ENCODE assay signal across 27 cellular contexts in the genomic region with DNA sequence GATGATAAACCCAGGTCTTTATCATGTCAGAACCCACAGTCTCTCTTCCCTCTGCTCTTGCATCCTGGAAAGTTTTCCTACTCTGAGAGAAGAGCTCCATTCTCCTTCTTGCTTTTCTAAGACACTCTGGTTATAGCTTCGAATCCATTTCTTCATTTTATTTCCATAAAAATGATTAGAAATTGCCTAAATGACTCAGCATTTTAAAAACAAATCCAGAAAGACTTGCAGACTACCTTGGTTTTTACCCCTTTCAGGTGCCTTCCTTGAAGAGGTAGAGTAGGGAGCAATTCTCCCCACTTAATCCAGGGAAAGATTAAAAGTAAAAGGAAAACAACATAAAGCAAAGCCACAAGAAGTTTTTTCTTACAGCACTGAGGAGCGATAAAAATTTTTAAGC.
A peak's percentile ranks its signal among the peaks of the same experiment; 100 is the strongest.
DNase-seq lines count a peak whose midpoint lies in the region; ATAC-seq, FAIRE-seq and TF ChIP-seq lines count a peak whose summit lies in the region.
"Had no signal": no experiment of that assay in that cellular context is flagged by ENCODE, and none has a peak within 500 bp of the region (broad histone marks: within the 10 kb centered on the region; RNA-seq: fewer than 3 reads in every experiment).

No MANE protein-coding gene starts in this region.

- H3K9me3 ChIP-seq in SK-N-SH (no peaks in the 10 kb centered on the region), A549 (no peaks in the 10 kb centered on the region), IMR-90 (ENCODE audit: control insufficient read depth, insufficient read depth, low read length) (no peaks in the 10 kb centered on the region), SJCRH30 (replicated peaks) (no peaks in the 10 kb centered on the region), MM.1S (replicated peaks; ENCODE audit: insufficient read depth, low read length) (no peaks in the 10 kb centered on the region)
- H3K9me3 ChIP-seq: BE2C, BLaER1 had no signal

- H4K8ac ChIP-seq in IMR-90 (ENCODE audit: low read depth in 2 of 2, low read length in 2 of 2) = no peak overlapping the region

- H3K9me2 ChIP-seq in SK-N-SH (no peaks in the 10 kb centered on the region), MM.1S (replicated peaks; ENCODE audit: insufficient read depth, low read length) (no peaks in the 10 kb centered on the region)

- no peak overlapping the region for H2BK15ac ChIP-seq in IMR-90 (ENCODE audit: low read depth, low read length)

- no peak for TF ChIP-seq EP300 in SK-N-SH (IDR thresholded peaks at IDR 0.05; ENCODE audit: borderline replicate concordance in 1 of 2, low read depth in 1 of 2, low read length in 1 of 2)
- TF ChIP-seq EP300 in A549 (IDR thresholded peaks at IDR 0.05) = no peak

- no peak for TF ChIP-seq RAD21 in SK-N-SH (IDR thresholded peaks at IDR 0.05; ENCODE audit: low read length)
- no peak for TF ChIP-seq RAD21 in A549 (conservative IDR thresholded peaks at IDR 0.05 in 1 of 2, IDR thresholded peaks at IDR 0.05 in 1 of 2)
- no peak for TF ChIP-seq RAD21 in IMR-90 (IDR thresholded peaks at IDR 0.05; ENCODE audit: low read length)

- H2BK120ac ChIP-seq in IMR-90 (ENCODE audit: low read depth, low read length) = no peak overlapping the region

- no peak overlapping the region for H2AK9ac ChIP-seq in IMR-90 (replicated peaks; ENCODE audit: low read depth, low read length, poor library complexity)

- H2BK20ac ChIP-seq in IMR-90 (ENCODE audit: low read depth, low read length) = no peak overlapping the region

- H3K4me2 ChIP-seq in SK-N-SH (no peak overlapping the region), A549 (no peak overlapping the region), IMR-90 (ENCODE audit: low read depth, low read length) (no peak overlapping the region), MM.1S (ENCODE audit: low read depth, low read length) (no peak overlapping the region)
- H3K4me2 ChIP-seq: BLaER1 had no signal

- H3K23ac ChIP-seq in IMR-90 (ENCODE audit: low read depth, low read length) = no peak overlapping the region

- no peak overlapping the region for H4K91ac ChIP-seq in IMR-90 (ENCODE audit: insufficient read depth, low read depth, low read length)

- TF ChIP-seq POLR2A in A549 (IDR thresholded peaks at IDR 0.05; ENCODE audit: low read length) (no peak), IMR-90 (IDR thresholded peaks at IDR 0.05; ENCODE audit: low read depth, low read length) (no peak)

- H3K9ac ChIP-seq in SK-N-SH (no peak overlapping the region), IMR-90 (ENCODE audit: low read depth, low read length) (no peak overlapping the region), MM.1S (ENCODE audit: low read length) (no peak overlapping the region)
- H3K9ac ChIP-seq: BLaER1 had no signal

- intact Hi-C loops in IMR-90 (cut with micrococcal nuclease) = no loop called here

- H3K56ac ChIP-seq in IMR-90 (ENCODE audit: extremely low read depth, insufficient read depth, low read length) = no peak overlapping the region

- H3K36me3 ChIP-seq in SK-N-SH (replicated peaks in 1 of 2; ENCODE audit: control insufficient read depth in 1 of 2, insufficient read depth in 2 of 2, low read length in 1 of 2) = no peaks in the 10 kb centered on the region
- H3K36me3 ChIP-seq in IMR-90 (ENCODE audit: control insufficient read depth, insufficient read depth, low read length) = no peaks in the 10 kb centered on the region
- H3K36me3 ChIP-seq in SJCRH30 = no peaks in the 10 kb centered on the region
- H3K36me3 ChIP-seq in MM.1S (replicated peaks; ENCODE audit: insufficient read depth, low read length) = no peaks in the 10 kb centered on the region
- H3K36me3 ChIP-seq: BE2C, BLaER1 had no signal

- no peak for FAIRE-seq in A549 (lab: Jason Lieb, UNC)
- FAIRE-seq: GM12878, GM12892, GM18507 had no signal

- H3K4me3 ChIP-seq in SK-N-SH (ENCODE audit: low read depth in 2 of 2, low read length in 1 of 2) (no peak overlapping the region), A549 (no peak overlapping the region), IMR-90 (ENCODE audit: insufficient read depth, low read depth, low read length) (no peak overlapping the region), SJCRH30 (no peak overlapping the region), MM.1S (ENCODE audit: low read length) (no peak overlapping the region), foreskin fibroblast (ENCODE audit: low read depth in 1 of 2, low read length in 2 of 2) (no peak overlapping the region)
- H3K4me3 ChIP-seq: BLaER1, GM12878 had no signal

- 41% methylated on average over 2 of the region's 2 CpGs for WGBS in SK-N-SH (ENCODE audit: low lambda C conversion rate)
- WGBS in A549 (ENCODE audit: missing lambda C conversion rate) = 13% methylated on average over 2 of the region's 2 CpGs
- no CpG with 5 or more reads among the region's 2 CpGs for WGBS in IMR-90 (ENCODE audit: extremely low coverage in 2 of 2, insufficient read length in 1 of 2), 2 experiments

- CTCF ChIA-PET in SK-N-SH (lab: Yijun Ruan, JAX) = no interaction called here
- CTCF ChIA-PET in A549 (lab: Yijun Ruan, JAX) = no interaction called here
- CTCF ChIA-PET in IMR-90 (lab: Yijun Ruan, JAX) = no interaction called here

- H2AFZ ChIP-seq in SK-N-SH (ENCODE audit: low read depth) (peak overlapping the region; percentile 19; the same call in 1 of the 2 replicates), IMR-90 (replicated peaks; ENCODE audit: low read length, poor library complexity) (no peak overlapping the region), MM.1S (ENCODE audit: low read length) (no peak overlapping the region)

- POLR2A ChIA-PET in SK-N-SH (lab: Yijun Ruan, JAX) (no interaction called here), A549 (lab: Yijun Ruan, JAX) (no interaction called here), IMR-90 (lab: Charles Lee; ENCODE audit: unreplicated experiment) (no interaction called here)

- H3K27me3 ChIP-seq in SK-N-SH (ENCODE audit: insufficient read depth) (no peaks in the 10 kb centered on the region), IMR-90 (ENCODE audit: control insufficient read depth, insufficient read depth, low read length) (no peaks in the 10 kb centered on the region), SJCRH30 (no peaks in the 10 kb centered on the region), MM.1S (replicated peaks; ENCODE audit: insufficient read depth, low read length) (no peaks in the 10 kb centered on the region)
- H3K27me3 ChIP-seq: BE2C, BLaER1 had no signal

- H3K4me1 ChIP-seq in SK-N-SH (ENCODE audit: control insufficient read depth in 1 of 2, insufficient read depth in 2 of 2, low read depth in 1 of 2, low read length in 1 of 2) = no peaks in the 10 kb centered on the region
- no peaks in the 10 kb centered on the region for H3K4me1 ChIP-seq in A549
- no peaks in the 10 kb centered on the region for H3K4me1 ChIP-seq in IMR-90 (ENCODE audit: control insufficient read depth, insufficient read depth, low read length)
- H3K4me1 ChIP-seq in SJCRH30 = peaks cover 19% of the 10 kb centered on the region
- H3K4me1 ChIP-seq in MM.1S (ENCODE audit: low read length) = no peaks in the 10 kb centered on the region
- H3K4me1 ChIP-seq: BE2C, BLaER1 had no signal

- no peak overlapping the region for H3K18ac ChIP-seq in IMR-90 (ENCODE audit: low read depth, low read length)

- dilution Hi-C loops in IMR-90 (cut with HindIII; ENCODE audit: low sequenced_read_pairs, unreplicated experiment) = no loop called here

- H3K4ac ChIP-seq in IMR-90 (ENCODE audit: low read depth, low read length) = no peak overlapping the region

- H3K79me2 ChIP-seq in SK-N-SH (ENCODE audit: insufficient read depth) (no peaks in the 10 kb centered on the region), MM.1S (ENCODE audit: low read length) (no peaks in the 10 kb centered on the region)

- no peaks in the 10 kb centered on the region for H4K20me1 ChIP-seq in SK-N-SH (ENCODE audit: insufficient read depth)
- H4K20me1 ChIP-seq in IMR-90 (ENCODE audit: insufficient read depth, low read length) = no peaks in the 10 kb centered on the region
- no peaks in the 10 kb centered on the region for H4K20me1 ChIP-seq in MM.1S (ENCODE audit: insufficient read depth, low read length)
- H4K20me1 ChIP-seq: BLaER1 had no signal

- no peak overlapping the region for H2BK5ac ChIP-seq in IMR-90 (ENCODE audit: low read depth, low read length, poor library complexity, severe bottlenecking)

- H3K9me1 ChIP-seq in IMR-90 (ENCODE audit: insufficient read depth, low read length) = no peaks in the 10 kb centered on the region

- H3K27ac ChIP-seq in SK-N-SH (ENCODE audit: low read depth in 2 of 2, low read length in 1 of 2) = no peak overlapping the region
- no peak overlapping the region for H3K27ac ChIP-seq in A549
- no peak overlapping the region for H3K27ac ChIP-seq in IMR-90 (ENCODE audit: insufficient read depth, low read length)
- H3K27ac ChIP-seq in SJCRH30 = peak overlapping the region; percentile 37; the same call in 1 of the 2 replicates
- no peak overlapping the region for H3K27ac ChIP-seq in MM.1S (ENCODE audit: low read length)
- H3K27ac ChIP-seq: 22Rv1, BLaER1 had no signal

- H2AK5ac ChIP-seq in IMR-90 (ENCODE audit: low read depth, low read length) = no peak overlapping the region

- BruUV-seq in IMR-90 (replicated peaks; lab: Mats Ljungman, UMichigan) = no TSS peak

- H3K79me1 ChIP-seq in IMR-90 (ENCODE audit: low read depth in 1 of 2, low read length in 2 of 2) = no peaks in the 10 kb centered on the region

- DNase-seq in SK-N-SH (no peak), A549 (ENCODE audit: low read depth in 1 of 2, low spot score in 1 of 2) (no peak), IMR-90 (no peak), SJCRH30 (no peak), MM.1S (no peak), foreskin fibroblast (no peak), SHP77 (lab: John Stamatoyannopoulos, UW) (no peak)
- DNase-seq: ACHN; BE2C; C1 segment of cervical spinal cord; CD4-positive, alpha-beta memory T cell; CD4-positive, CD25-positive, alpha-beta regulatory T cell; CD8-positive, alpha-beta memory T cell; COR-L47; DMS 273 treated with DMSO at 0.1 percent for 48 hours; DMS153; DMS53; DMS79; DND-41; EL; GDM1 had no signal

- in situ Hi-C loops in IMR-90 (cut with MboI; ENCODE audit: low sequenced_read_pairs) = no loop called here

- no peak overlapping the region for H3K14ac ChIP-seq in IMR-90 (replicated peaks; ENCODE audit: low read depth, low read length)

- H3F3A ChIP-seq in SK-N-SH (replicated peaks; ENCODE audit: insufficient read depth) (no peaks in the 10 kb centered on the region), MM.1S (ENCODE audit: insufficient read depth, low read length) (no peaks in the 10 kb centered on the region)

- ATAC-seq in SK-N-SH treated with all-trans-retinoic acid at 6 μM for 48 hours (no peak), A549 (no peak), IMR-90 (ENCODE audit: low read depth) (no peak)
- ATAC-seq: GM12878 had no signal

- TF ChIP-seq CTCF in SK-N-SH (IDR thresholded peaks at IDR 0.05) (no peak), A549 (IDR thresholded peaks at IDR 0.05) (no peak), IMR-90 (conservative IDR thresholded peaks at IDR 0.05; ENCODE audit: low read depth, low read length) (no peak), MM.1S (IDR thresholded peaks at IDR 0.05; ENCODE audit: low read length) (no peak), foreskin fibroblast (IDR thresholded peaks at IDR 0.05; ENCODE audit: low read depth, low read length) (no peak)

- H4K5ac ChIP-seq in IMR-90 (ENCODE audit: low read depth, low read length) = no peak overlapping the region

TF ChIP-seq in A549, 52 proteins besides CTCF, POLR2A, EP300 and RAD21 (continues in another document):
- TF ChIP-seq BHLHE40 (IDR thresholded peaks at IDR 0.05; ENCODE audit: low read depth, low read length) = no peak

TF ChIP-seq in IMR-90, 13 proteins besides CTCF, POLR2A, EP300 and RAD21 (continues in another document):
- no peak for TF ChIP-seq MXI1 (IDR thresholded peaks at IDR 0.05; ENCODE audit: borderline replicate concordance, low read depth, low read length)
